1 cellular context compared by ENCODE assay signal in the genomic region with DNA sequence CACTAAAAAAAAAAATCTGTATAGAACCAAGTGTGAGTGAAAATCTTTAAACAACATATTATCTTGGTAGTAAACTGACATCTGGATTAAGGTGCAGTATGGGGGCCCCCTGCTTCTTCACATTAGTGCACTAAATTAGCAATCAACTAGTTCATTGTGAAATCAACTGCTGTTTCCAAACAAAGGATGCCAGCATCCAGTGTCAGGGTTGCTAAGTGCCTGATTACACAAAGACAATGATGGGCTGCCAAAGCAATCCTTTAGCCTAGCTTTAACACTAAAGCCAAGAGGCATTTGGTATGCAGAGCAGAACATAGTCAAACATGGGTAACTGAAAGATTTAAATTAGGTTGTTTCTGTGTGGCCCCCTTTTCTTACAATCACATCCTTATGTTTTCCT.
TF ChIP-seq lines count a peak whose summit lies in the region.

No MANE protein-coding gene starts in this region.

TF ChIP-seq in WTC11, 78 proteins besides CTCF, POLR2A, EP300 and RAD21 (continued from another document):
- TF ChIP-seq, protein P1, sequence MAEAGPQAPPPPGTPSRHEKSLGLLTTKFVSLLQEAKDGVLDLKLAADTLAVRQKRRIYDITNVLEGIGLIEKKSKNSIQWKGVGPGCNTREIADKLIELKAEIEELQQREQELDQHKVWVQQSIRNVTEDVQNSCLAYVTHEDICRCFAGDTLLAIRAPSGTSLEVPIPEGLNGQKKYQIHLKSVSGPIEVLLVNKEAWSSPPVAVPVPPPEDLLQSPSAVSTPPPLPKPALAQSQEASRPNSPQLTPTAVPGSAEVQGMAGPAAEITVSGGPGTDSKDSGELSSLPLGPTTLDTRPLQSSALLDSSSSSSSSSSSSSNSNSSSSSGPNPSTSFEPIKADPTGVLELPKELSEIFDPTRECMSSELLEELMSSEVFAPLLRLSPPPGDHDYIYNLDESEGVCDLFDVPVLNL (CRISPR knock-in tag; IDR thresholded peaks at IDR 0.05; ENCODE audit: borderline replicate concordance, low read depth) = no peak
